ENCODE assay signal across 27 cellular contexts in the genomic region with DNA sequence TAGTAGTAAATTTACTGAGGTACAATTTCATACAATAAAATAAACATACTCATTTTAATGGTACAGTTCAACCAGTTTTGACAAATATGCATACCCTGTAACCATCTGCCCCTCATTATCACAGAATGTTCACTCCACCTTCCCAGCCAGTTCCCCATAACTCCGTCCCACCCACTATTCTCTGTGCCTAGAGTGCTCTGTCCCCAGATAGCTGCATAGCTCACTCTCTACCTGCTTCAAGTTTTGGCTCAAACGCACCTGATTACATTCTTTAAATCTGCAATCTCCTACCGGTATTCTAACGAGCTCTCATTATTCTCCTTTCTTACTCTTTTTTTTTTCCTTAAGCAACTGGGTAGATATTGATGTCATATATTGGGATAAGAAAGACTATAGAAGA.
"Had no signal": no experiment of that assay in that cellular context is flagged by ENCODE, and none has a peak within 500 bp of the region (broad histone marks: within the 10 kb centered on the region; RNA-seq: fewer than 3 reads in every experiment).

No MANE protein-coding gene starts in this region.

- DNase-seq: naive B cell; naive thymus-derived CD8-positive, alpha-beta T cell; nephron progenitor cell; nucleus accumbens; pancreas; psoas muscle; right cardiac atrium; stimulated activated CD4-positive, alpha-beta T cell treated with anti-CD3 and anti-CD28 coated beads, Interleukin-15, amount 100 ng/mL, for 24 hours; stimulated activated CD4-positive, alpha-beta T cell treated with anti-CD3 and anti-CD28 coated beads, Interleukin-2, amount 100 ng/mL, for 24 hours; stimulated activated CD4-positive, alpha-beta T cell treated with anti-CD3 and anti-CD28 coated beads, Interleukin-2, amount 100 ng/mL, for 48 hours; stimulated activated CD4-positive, alpha-beta T cell treated with anti-CD3 and anti-CD28 coated beads, Interleukin-4, amount 100 ng/mL, for 24 hours; stimulated activated naive B cell treated with anti-CD40 and anti-IgM and Interleukin-4, amounts not matched to agents 10 μg/mL and 1 μg/mL and 100 μg/mL, for 72 hours; stimulated activated naive CD4-positive, alpha-beta T cell treated with Interleukin-2 at 50 U/mL for 16 hours; stomach; thyroid gland; upper lobe of right lung; uterus had no signal

- H3K4me3 Mint-ChIP-seq: naive B cell; naive thymus-derived CD8-positive, alpha-beta T cell; natural killer cell treated with Interleukin-12 subunit alpha and Interleukin-12 subunit beta and Interleukin-15 and Interleukin-18, amount 100 ng/mL, for 72 hours; nephron progenitor cell; neural crest cell; stimulated activated effector memory CD8-positive, alpha-beta T cell treated with anti-CD3 and anti-CD28 coated beads, Interleukin-12 subunit alpha, Interleukin-12 subunit beta, amount 100 ng/mL, for 72 hours; stimulated activated naive B cell treated with anti-CD40 and anti-IgM and Interleukin-4, amounts not matched to agents 10 μg/mL and 1 μg/mL and 100 μg/mL, for 72 hours; stimulated activated naive CD8-positive, alpha-beta T cell treated with anti-CD3 and anti-CD28 coated beads, Interleukin-15, Interleukin-2, amounts not matched to agents 100 ng/mL and 50 ng/mL, for 24 hours; type B pancreatic cell had no signal

- H3K4me1 Mint-ChIP-seq: naive B cell; nephron progenitor cell; neural crest cell; stimulated activated effector memory CD8-positive, alpha-beta T cell treated with anti-CD3 and anti-CD28 coated beads, Interleukin-12 subunit alpha, Interleukin-12 subunit beta, amount 100 ng/mL, for 72 hours; stimulated activated naive B cell treated with anti-CD40 and anti-IgM and Interleukin-4, amounts not matched to agents 10 μg/mL and 1 μg/mL and 100 μg/mL, for 72 hours had no signal

- H3K27me3 ChIP-seq: neutrophil, pancreas, stomach, thyroid gland, tibial nerve, upper lobe of right lung, uterus had no signal

- H3K27ac Mint-ChIP-seq: naive B cell; natural killer cell treated with Interleukin-12 subunit alpha and Interleukin-12 subunit beta and Interleukin-15 and Interleukin-18, amount 100 ng/mL, for 72 hours; nephron progenitor cell; stimulated activated effector memory CD8-positive, alpha-beta T cell treated with anti-CD3 and anti-CD28 coated beads, Interleukin-12 subunit alpha, Interleukin-12 subunit beta, amount 100 ng/mL, for 72 hours; stimulated activated naive B cell treated with anti-CD40 and anti-IgM and Interleukin-4, amounts not matched to agents 10 μg/mL and 1 μg/mL and 100 μg/mL, for 72 hours; stimulated activated naive CD8-positive, alpha-beta T cell treated with anti-CD3 and anti-CD28 coated beads, Interleukin-15, Interleukin-2, amounts not matched to agents 100 ng/mL and 50 ng/mL, for 24 hours; type B pancreatic cell had no signal

- H3K27ac ChIP-seq: neutrophil, pancreas, psoas muscle, skin epidermis, stomach, thoracic aorta, thyroid gland, tibial nerve, upper lobe of right lung, uterus had no signal

- H3K36me3 ChIP-seq: pancreas, thoracic aorta, thyroid gland, upper lobe of right lung, uterus had no signal

- H3K27me3 Mint-ChIP-seq: naive B cell; naive thymus-derived CD8-positive, alpha-beta T cell; natural killer cell treated with Interleukin-12 subunit alpha and Interleukin-12 subunit beta and Interleukin-15 and Interleukin-18, amount 100 ng/mL, for 72 hours; stimulated activated naive B cell treated with anti-CD40 and anti-IgM and Interleukin-4, amounts not matched to agents 10 μg/mL and 1 μg/mL and 100 μg/mL, for 72 hours; stimulated activated naive CD8-positive, alpha-beta T cell treated with anti-CD3 and anti-CD28 coated beads, Interleukin-15, Interleukin-2, amounts not matched to agents 100 ng/mL and 50 ng/mL, for 24 hours; type B pancreatic cell had no signal

- H3K4me3 ChIP-seq: pancreas, psoas muscle, skin epidermis, stomach, thoracic aorta, thyroid gland, tibial nerve, upper lobe of right lung, uterus had no signal

- H3K9me3 ChIP-seq: neutrophil, pancreas, psoas muscle, stomach, thoracic aorta, thyroid gland, tibial nerve, upper lobe of right lung, uterus had no signal

- ATAC-seq: naive thymus-derived CD8-positive, alpha-beta T cell; natural killer cell treated with Interleukin-12 subunit alpha and Interleukin-12 subunit beta and Interleukin-15 and Interleukin-18, amount 100 ng/mL, for 72 hours; pancreas; psoas muscle; right cardiac atrium; sciatic nerve; stimulated activated effector memory CD8-positive, alpha-beta T cell treated with anti-CD3 and anti-CD28 coated beads, Interleukin-12 subunit alpha, Interleukin-12 subunit beta, amount 100 ng/mL, for 72 hours; stimulated activated naive B cell treated with anti-CD40 and anti-IgM and Interleukin-4, amounts not matched to agents 10 μg/mL and 1 μg/mL and 100 μg/mL, for 72 hours; upper lobe of right lung had no signal

- H3K9me3 Mint-ChIP-seq: natural killer cell treated with Interleukin-12 subunit alpha and Interleukin-12 subunit beta and Interleukin-15 and Interleukin-18, amount 100 ng/mL, for 72 hours; stimulated activated effector memory CD8-positive, alpha-beta T cell treated with anti-CD3 and anti-CD28 coated beads, Interleukin-12 subunit alpha, Interleukin-12 subunit beta, amount 100 ng/mL, for 72 hours had no signal

- H3K4me1 ChIP-seq: pancreas, psoas muscle, thyroid gland, tibial nerve, upper lobe of right lung, uterus had no signal
